Comparison of ENCODE assay signal across 10 cellular contexts in genomic region chr5:31640024-31640423, GRCh38. TPM values are rescaled to one million over a fixed set of nuclear protein-coding genes. Genes with fewer than 3 reads are reported as not detected.
DNase-seq lines count a peak whose midpoint lies in the region; ATAC-seq and TF ChIP-seq lines count a peak whose summit lies in the region.
"Had no signal": no experiment of that assay in that cellular context is flagged by ENCODE, and none has a peak within 500 bp of the region (broad histone marks: within the 10 kb centered on the region; RNA-seq: fewer than 3 reads in every experiment).

No MANE protein-coding gene starts in this region.

- H3K9me3 ChIP-seq in ES-I3 (ENCODE audit: control insufficient read depth, insufficient read depth, low read length) (no peaks in the 10 kb centered on the region), heart left ventricle (no peaks in the 10 kb centered on the region), ovary (no peaks in the 10 kb centered on the region)

- H3K27me3 ChIP-seq in heart left ventricle (peaks cover 0 to 7% (median 0%) of the 10 kb centered on the region in 9 donors), ovary (no peaks in the 10 kb centered on the region)

- DNase-seq in activated B cell treated with CpG ODN at 0.5 μM for 24 hours, result no peak
- peak in 4 of 5 donors; percentile 43 to 74 (median 55) for DNase-seq in heart left ventricle
- peak in 1 of 5 donors; percentile 19 for DNase-seq in ovary
- DNase-seq in GM13976 (ENCODE audit: low spot score), result no peak
- DNase-seq in kidney glomerular epithelial cell (lab: John Stamatoyannopoulos, UW), result no peak
- DNase-seq in HK-2 (ENCODE audit: unreplicated experiment), result no peak
- DNase-seq: DMS 273 treated with DMSO at 0.1 percent for 48 hours, NCI-H526 treated with DMSO at 0.1 percent for 48 hours had no signal

- TF ChIP-seq POLR2A in heart left ventricle (IDR thresholded peaks at IDR 0.05) (no peak), ovary (IDR thresholded peaks at IDR 0.05) (no peak)

- H3K36me3 Mint-ChIP-seq in activated B cell treated with CpG ODN at 0.5 μM for 24 hours (ENCODE audit: low read depth), result no peaks in the 10 kb centered on the region

- H3K9me3 Mint-ChIP-seq in activated B cell treated with CpG ODN at 0.5 μM for 24 hours, result no peaks in the 10 kb centered on the region

- no peak for ATAC-seq in activated B cell treated with CpG ODN at 0.5 μM for 24 hours (ENCODE audit: low read depth)
- ATAC-seq in heart left ventricle, result peak; percentile 49 to 77 (median 64)
- ATAC-seq in HG02938 (IDR thresholded peaks at IDR 0.05; ENCODE audit: unreplicated experiment), result no peak

- peaks cover 6% of the 10 kb centered on the region for H3K27me3 Mint-ChIP-seq in activated B cell treated with CpG ODN at 0.5 μM for 24 hours

- POLR2A ChIA-PET in activated B cell treated with CpG ODN at 0.5 μM for 24 hours (lab: Charles Lee), result no interaction called here

- CTCF ChIA-PET in activated B cell treated with CpG ODN at 0.5 μM for 24 hours (lab: Charles Lee), result no interaction called here

- H3K4me1 Mint-ChIP-seq in activated B cell treated with CpG ODN at 0.5 μM for 24 hours, result peaks cover 19% of the 10 kb centered on the region

- intact Hi-C loops in activated B cell treated with CpG ODN at 0.5 μM for 24 hours (cut with micrococcal nuclease), result no loop called here
- intact Hi-C loops in heart left ventricle (cut with DNase I), result loop anchor here in 3 of 10 donors (2.0 to 10.0 kb wide), 4 partner anchors 37 to 165 kb away; no protein-coding TSS in a partner anchor
- intact Hi-C loops in ovary (cut with DNase I), result no loop called here

- TF ChIP-seq EP300 in ovary (IDR thresholded peaks at IDR 0.05), result no peak

- H3K4me1 ChIP-seq in ES-I3 (ENCODE audit: insufficient read depth, low read length), result peaks cover 9% of the 10 kb centered on the region
- peaks cover 3 to 80% (median 30%) of the 10 kb centered on the region in 12 donors for H3K4me1 ChIP-seq in heart left ventricle
- peaks cover 3% of the 10 kb centered on the region for H3K4me1 ChIP-seq in ovary (ENCODE audit: insufficient read depth)

- peak overlapping the region; percentile 56; the same call in 1 of the 2 replicates for H3K9ac ChIP-seq in ES-I3 (ENCODE audit: low read depth, low read length)

- H3K27ac Mint-ChIP-seq in activated B cell treated with CpG ODN at 0.5 μM for 24 hours, result no peak overlapping the region

- H3K27ac ChIP-seq in heart left ventricle (peak overlapping the region; percentile 48 to 91 (median 80)), ovary (no peak overlapping the region)

- WGBS in heart left ventricle, 4 donors, result 29 to 46% (median 38%) methylated on average over 9 of the region's 9 CpGs
- 26 to 46% (median 42%) methylated on average over 9 of the region's 9 CpGs for WGBS in ovary, 3 donors

- H3K36me3 ChIP-seq in ES-I3 (ENCODE audit: insufficient read depth, low read length) (no peaks in the 10 kb centered on the region), heart left ventricle (no peaks in the 10 kb centered on the region), ovary (no peaks in the 10 kb centered on the region)

- TF ChIP-seq CTCF in activated B cell treated with CpG ODN at 0.5 μM for 24 hours (IDR thresholded peaks at IDR 0.05), result no peak
- no peak for TF ChIP-seq CTCF in heart left ventricle (IDR thresholded peaks at IDR 0.05)
- no peak for TF ChIP-seq CTCF in ovary (IDR thresholded peaks at IDR 0.05)
- TF ChIP-seq CTCF in GM13976 (IDR thresholded peaks at IDR 0.05; ENCODE audit: borderline replicate concordance, control extremely low read depth, extremely low read depth, insufficient read depth, missing control alignments), result no peak

- in situ Hi-C loops in GM13976 (cut with MboI; ENCODE audit: low sequenced_read_pairs, unreplicated experiment), result no loop called here

- H3K4me3 Mint-ChIP-seq in activated B cell treated with CpG ODN at 0.5 μM for 24 hours, result peak overlapping the region; percentile 65

- H3K4me3 ChIP-seq in heart left ventricle (peak overlapping the region; percentile 66 to 93 (median 77)), ovary (peak overlapping the region; percentile 54)

RNA-seq across cellular contexts. Expression of gene PDZD2, which starts 1.1 kb away (rescaled TPM):
- total RNA-seq in activated B cell treated with CpG ODN at 0.5 μM for 24 hours, result 0.12 and 0.38 TPM in 2 replicates
- total RNA-seq in heart left ventricle, result 100 to 1,000 TPM in 2 of 9 donors, 10 to 100 TPM in 7; 41.3 to 116 (median 82.9) TPM
- polyA plus RNA-seq in heart left ventricle, result 10 to 100 TPM; 28.3 to 28.6 TPM
- 10 to 100 TPM; 29.7 to 58.2 (median 40.3) TPM for total RNA-seq in ovary
- 10 to 100 TPM; 21.2 to 22.7 TPM for polyA plus RNA-seq in ovary

Comparison
In these comparisons a context has a peak if more than half of its experiments do, and no peak if none do; other contexts are left out.
1. ATAC-seq: peak in heart left ventricle (4 of 4); none in activated B cell treated with CpG ODN at 0.5 μM for 24 hours (single experiment) and HG02938 (single experiment).
2. DNase-seq: peak in heart left ventricle (4 of 5); none in activated B cell treated with CpG ODN at 0.5 μM for 24 hours (single experiment), GM13976 (single experiment), kidney glomerular epithelial cell (single experiment) and HK-2 (single experiment).
3. H3K27ac ChIP-seq: peak in heart left ventricle (12 of 12); none in ovary (0 of 2).
4. RNA of gene PDZD2, which starts 1.1 kb away (total RNA-seq): 41.3 to 116 TPM in heart left ventricle and 29.7 to 58.2 TPM in ovary; 0.12 to 0.38 TPM in activated B cell treated with CpG ODN at 0.5 μM for 24 hours; every median in the first group is over 10 times any median in the second.